In the genomic region with DNA sequence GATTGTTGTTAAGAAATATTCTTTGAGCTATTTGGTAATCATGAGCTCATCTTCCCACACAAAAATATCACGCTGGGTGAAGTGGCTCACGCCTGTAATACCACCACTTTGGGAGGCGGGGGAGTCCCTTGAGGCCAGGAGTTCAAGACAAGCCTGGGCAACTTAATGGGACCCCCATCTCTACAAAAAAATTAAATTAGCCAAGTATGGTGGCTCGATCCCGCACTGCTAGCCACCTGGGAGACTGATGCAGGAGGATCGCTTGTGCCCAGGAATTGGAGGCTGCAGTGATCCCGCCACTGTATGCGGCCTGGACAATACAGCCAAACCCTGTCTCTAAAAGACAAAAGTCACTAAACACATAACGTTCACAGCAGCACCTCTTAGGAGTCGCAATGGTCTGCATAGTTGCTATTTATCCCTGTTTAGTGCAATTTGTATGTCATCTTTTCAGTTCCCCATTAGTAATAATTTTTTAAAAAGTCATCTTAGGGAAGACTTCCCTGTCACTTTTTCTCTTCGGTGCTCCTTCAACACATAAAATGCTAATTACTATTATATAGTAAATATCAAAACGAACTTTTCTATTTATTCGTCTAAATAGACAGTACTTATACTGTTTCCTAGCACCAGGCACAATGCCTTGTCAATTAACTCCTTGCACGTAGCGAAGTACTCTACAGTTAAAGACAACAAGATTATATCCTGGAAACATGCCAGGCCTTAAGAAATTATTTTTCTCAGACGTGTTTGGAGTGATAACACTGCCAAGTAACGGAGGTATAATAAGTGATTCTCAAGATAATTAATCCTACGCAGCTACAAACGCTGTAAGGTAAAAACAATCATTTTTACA, we compare ENCODE assay signal across 8 cellular contexts. TPM values are rescaled to one million over a fixed set of nuclear protein-coding genes. Genes with fewer than 3 reads are reported as not detected.
DNase-seq lines count a peak whose midpoint lies in the region; ATAC-seq, FAIRE-seq and TF ChIP-seq lines count a peak whose summit lies in the region.

No MANE protein-coding gene starts in this region.

- H3K27me3 Mint-ChIP-seq in central memory CD8-positive, alpha-beta T cell = no peaks in the 10 kb centered on the region
- H3K27me3 Mint-ChIP-seq in mesothelial cell of epicardium (ENCODE audit: low read depth) = no peaks in the 10 kb centered on the region

- peak overlapping the region; percentile 94 for H3K9ac ChIP-seq in OCI-LY1 (ENCODE audit: low read length)

- TF ChIP-seq POLR2A in uterus (IDR thresholded peaks at IDR 0.05) = no peak

- no peak for FAIRE-seq in urothelium cell line (lab: Jason Lieb, UNC)

- H3K36me3 ChIP-seq in OCI-LY1 (ENCODE audit: insufficient read depth, low read length) (peaks cover 24% of the 10 kb centered on the region; the same call in 1 of the 2 replicates), uterus (no peaks in the 10 kb centered on the region)

- H3K4me1 ChIP-seq in OCI-LY1 (ENCODE audit: insufficient read depth, low read length, severe bottlenecking) (peaks cover 48% of the 10 kb centered on the region), uterus (no peaks in the 10 kb centered on the region)

- no peaks in the 10 kb centered on the region for H4K20me1 ChIP-seq in OCI-LY1 (ENCODE audit: insufficient read depth, low read length)

- DNase-seq in DMS79 treated with DMSO at 0.1 percent for 48 hours (lab: John Stamatoyannopoulos, UW) = peak; percentile 3
- no peak for DNase-seq in DMS79 (lab: John Stamatoyannopoulos, UW)
- DNase-seq in central memory CD8-positive, alpha-beta T cell (ENCODE audit: low spot score in 2 of 2) = no peak
- DNase-seq in mesothelial cell of epicardium (ENCODE audit: low spot score in 2 of 2, unreplicated experiment in 2 of 2) = no peak
- DNase-seq in uterus = peak; percentile 26 to 30
- no peak for DNase-seq in urothelium cell line (ENCODE audit: low spot score)
- no peak for DNase-seq in glomerular visceral epithelial cell (ENCODE audit: extremely low spot score)

- no peak for ATAC-seq in central memory CD8-positive, alpha-beta T cell (replicated peaks; ENCODE audit: extremely low read depth, poor library complexity, severe bottlenecking)

- peak overlapping the region; percentile 97 for H3K27ac Mint-ChIP-seq in central memory CD8-positive, alpha-beta T cell (ENCODE audit: low read depth)
- peak overlapping the region; percentile 100 for H3K27ac Mint-ChIP-seq in mesothelial cell of epicardium

- peak overlapping the region; percentile 98 for H3K4me2 ChIP-seq in OCI-LY1 (ENCODE audit: low read length)

- H3K9me3 ChIP-seq in OCI-LY1 (ENCODE audit: low read length) (no peaks in the 10 kb centered on the region), uterus (no peaks in the 10 kb centered on the region)

- peaks cover 32% of the 10 kb centered on the region for H3K4me1 Mint-ChIP-seq in central memory CD8-positive, alpha-beta T cell
- H3K4me1 Mint-ChIP-seq in mesothelial cell of epicardium = peaks cover 57% of the 10 kb centered on the region

- no peaks in the 10 kb centered on the region for H3K9me3 Mint-ChIP-seq in central memory CD8-positive, alpha-beta T cell
- no peaks in the 10 kb centered on the region for H3K9me3 Mint-ChIP-seq in mesothelial cell of epicardium

- peak overlapping the region; percentile 97 for H3K4me3 Mint-ChIP-seq in central memory CD8-positive, alpha-beta T cell
- H3K4me3 Mint-ChIP-seq in mesothelial cell of epicardium = peak overlapping the region; percentile 96

- H3K36me3 Mint-ChIP-seq in central memory CD8-positive, alpha-beta T cell (ENCODE audit: insufficient read depth) = peaks cover 30% of the 10 kb centered on the region
- H3K36me3 Mint-ChIP-seq in mesothelial cell of epicardium = peaks cover 2% of the 10 kb centered on the region

- H3K4me3 ChIP-seq in OCI-LY1 (ENCODE audit: low read depth, low read length, poor library complexity, severe bottlenecking) (peak overlapping the region; percentile 94), uterus (peak overlapping the region; percentile 85 to 99)

- H2AFZ ChIP-seq in OCI-LY1 (ENCODE audit: low read length) = no peak overlapping the region

- H3K27ac ChIP-seq in OCI-LY1 (ENCODE audit: low read depth, low read length, poor library complexity, severe bottlenecking) = peak overlapping the region; percentile 93
- H3K27ac ChIP-seq in uterus = peak overlapping the region; percentile 96 to 99

- H3F3A ChIP-seq in OCI-LY1 (ENCODE audit: insufficient read depth, low read length) = no peaks in the 10 kb centered on the region

- no peaks in the 10 kb centered on the region for H3K9me2 ChIP-seq in OCI-LY1 (ENCODE audit: low read depth, low read length)

- peaks cover 90% of the 10 kb centered on the region for H3K79me2 ChIP-seq in OCI-LY1 (ENCODE audit: insufficient read depth, low read length)

- TF ChIP-seq CTCF in OCI-LY1 (IDR thresholded peaks at IDR 0.05; ENCODE audit: low read length) (no peak), mesothelial cell of epicardium (IDR thresholded peaks at IDR 0.05; ENCODE audit: unreplicated experiment) (no peak), uterus (IDR thresholded peaks at IDR 0.05) (no peak)

- H3K27me3 ChIP-seq in OCI-LY1 (ENCODE audit: insufficient read depth, low read length) = no peaks in the 10 kb centered on the region
- H3K27me3 ChIP-seq in uterus = no peaks in the 10 kb centered on the region

- intact Hi-C loops in uterus (cut with DNase I; ENCODE audit: low total_unique reads) = no loop called here

RNA-seq across cellular contexts. Expression of a gene that starts 1.1 kb away (rescaled TPM):
- total RNA-seq in mesothelial cell of epicardium (327 to 365 TPM (median 344 TPM) in 3 replicates), uterus (100 to 1,000 TPM; 139 to 285 (median 189) TPM)

RNA-seq across cellular contexts. Expression of a gene that starts 1.6 kb away (rescaled TPM):
- 21.2 to 24.8 TPM (median 22.6 TPM) in 3 replicates for total RNA-seq in mesothelial cell of epicardium
- total RNA-seq in uterus = 10 to 100 TPM in 2 of 4 donors, 1 to 10 TPM in 2; 1.5 to 25.6 (median 8.0) TPM

RNA-seq across cellular contexts. Expression of a gene that starts 6.6 kb away (rescaled TPM):
- total RNA-seq in mesothelial cell of epicardium (not detected in 3 replicates), uterus (not detected)

RNA-seq across cellular contexts. Expression of a gene that starts 36.2 kb away (rescaled TPM):
- 30.1 to 31.1 TPM (median 30.6 TPM) in 3 replicates for total RNA-seq in mesothelial cell of epicardium
- 10 to 100 TPM; 12.6 to 34.5 (median 20.7) TPM for total RNA-seq in uterus

Comparison
In these comparisons a context has a peak if more than half of its experiments do, and no peak if none do; other contexts are left out.
1. DNase-seq: peak in DMS79 treated with DMSO at 0.1 percent for 48 hours (single experiment) and uterus (2 of 2); none in DMS79 (single experiment), central memory CD8-positive, alpha-beta T cell (0 of 2), mesothelial cell of epicardium (0 of 2), urothelium cell line (single experiment) and glomerular visceral epithelial cell (single experiment).